In the genomic region with DNA sequence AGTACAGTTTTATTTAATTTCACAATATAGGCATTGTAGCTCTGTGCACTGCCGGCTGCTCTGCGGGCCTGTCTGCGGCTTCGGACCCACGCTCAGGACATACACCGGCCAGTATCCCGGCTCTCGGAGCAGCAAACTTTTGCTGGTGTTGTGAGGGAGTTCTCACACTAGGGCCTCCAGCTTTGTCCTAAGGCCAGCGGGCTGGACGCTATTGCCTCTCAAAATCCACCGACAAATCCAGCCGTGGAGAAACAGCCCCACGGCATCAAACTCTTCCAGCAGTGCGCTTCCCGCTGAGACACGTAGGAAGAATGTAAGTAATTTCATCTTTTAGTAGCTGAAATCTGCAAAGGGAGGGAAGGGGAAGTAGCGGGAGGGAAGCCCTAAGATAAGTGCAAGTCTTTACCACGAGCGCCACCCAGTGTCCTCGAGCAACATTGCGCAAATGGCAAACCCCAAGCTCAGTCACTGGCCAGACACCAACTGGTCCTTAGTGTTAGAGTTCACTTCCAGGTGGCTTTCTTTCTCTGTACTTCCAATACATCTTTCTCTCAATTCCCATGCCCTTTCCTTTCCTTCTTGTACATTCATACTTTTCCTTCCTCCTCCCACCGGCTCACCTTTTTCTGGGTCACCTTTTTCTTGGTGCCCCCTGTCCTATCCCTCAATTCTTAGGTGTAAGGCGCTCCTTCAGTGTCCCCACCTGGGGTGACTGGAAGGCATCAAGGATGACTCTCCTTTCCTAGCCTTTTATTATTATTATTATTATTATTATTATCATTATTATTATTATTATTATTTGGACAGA, we compare ENCODE assay signal across 8 cellular contexts. TPM values are rescaled to one million over a fixed set of nuclear protein-coding genes. Genes with fewer than 3 reads are reported as not detected.
DNase-seq lines count a peak whose midpoint lies in the region; ATAC-seq lines count a peak whose summit lies in the region.

No MANE protein-coding gene starts in this region.

- peaks cover 64% of the 10 kb centered on the region for H3K27me3 ChIP-seq in GM23248 (replicated peaks; ENCODE audit: insufficient read depth)

- WGBS in GM23248 (ENCODE audit: low coverage in 1 of 2, low lambda C conversion rate in 2 of 2, missing lambda C conversion rate in 2 of 2), 2 experiments = 5% methylated on average over 23 of the region's 23 CpGs

- H3K4me3 ChIP-seq in GM23248 = peak overlapping the region; percentile 71

- no peaks in the 10 kb centered on the region for H3K9me3 ChIP-seq in GM23248 (ENCODE audit: low read depth)

- intact Hi-C loops in left cardiac atrium (cut with DNase I) = loop anchor here (2.0 to 10.0 kb wide), 5 partner anchors 613 to 1113 kb away; no protein-coding TSS in a partner anchor

- peaks cover 34% of the 10 kb centered on the region for H3K4me1 Mint-ChIP-seq in activated naive CD8-positive, alpha-beta T cell treated with anti-CD3 and anti-CD28 coated beads, Interleukin-2, amount 50 U/mL, for 24 hours

- H4K20me1 ChIP-seq in GM23248 (ENCODE audit: insufficient read depth) = no peaks in the 10 kb centered on the region

- no peaks in the 10 kb centered on the region for H3K9me3 Mint-ChIP-seq in activated naive CD8-positive, alpha-beta T cell treated with anti-CD3 and anti-CD28 coated beads, Interleukin-2, amount 50 U/mL, for 24 hours

- no peak overlapping the region for H3K27ac Mint-ChIP-seq in activated naive CD8-positive, alpha-beta T cell treated with anti-CD3 and anti-CD28 coated beads, Interleukin-2, amount 50 U/mL, for 24 hours

- no peaks in the 10 kb centered on the region for H3K79me2 ChIP-seq in GM23248 (ENCODE audit: insufficient read depth)

- no peaks in the 10 kb centered on the region for H3K9me2 ChIP-seq in GM23248 (ENCODE audit: insufficient read depth)

- no peaks in the 10 kb centered on the region for H3K4me1 ChIP-seq in GM23248 (ENCODE audit: insufficient read depth)

- DNase-seq in ELR (ENCODE audit: low read depth) (peak; percentile 83), GM23248 (peak; percentile 90), LHCN-M2 (ENCODE audit: low read depth) (peak; percentile 81), SKM-1 treated with dmso at 0.1 percent for 144 hours (lab: John Stamatoyannopoulos, UW; ENCODE audit: unreplicated experiment) (peak; percentile 85), left cardiac atrium (peak; percentile 77), pulmonary artery endothelial cell (ENCODE audit: low read depth, low spot score) (peak; percentile 45)
- peak; percentile 72 for DNase-seq in activated naive CD8-positive, alpha-beta T cell treated with anti-CD3 and anti-CD28 coated beads, Interleukin-2, amount 50 U/mL, for 24 hours

- H3K27me3 Mint-ChIP-seq in activated naive CD8-positive, alpha-beta T cell treated with anti-CD3 and anti-CD28 coated beads, Interleukin-2, amount 50 U/mL, for 24 hours = peaks cover 65% of the 10 kb centered on the region

- H3K27ac ChIP-seq in GM23248 = no peak overlapping the region

- peak overlapping the region; percentile 75 for H3K4me3 Mint-ChIP-seq in activated naive CD8-positive, alpha-beta T cell treated with anti-CD3 and anti-CD28 coated beads, Interleukin-2, amount 50 U/mL, for 24 hours

- peak; percentile 59 for ATAC-seq in activated naive CD8-positive, alpha-beta T cell treated with anti-CD3 and anti-CD28 coated beads, Interleukin-2, amount 50 U/mL, for 24 hours
- ATAC-seq in left cardiac atrium (peak; percentile 79 to 91), GM18519 (IDR thresholded peaks at IDR 0.05; ENCODE audit: low FRiP score, unreplicated experiment) (no peak)

- no peaks in the 10 kb centered on the region for H3K36me3 Mint-ChIP-seq in activated naive CD8-positive, alpha-beta T cell treated with anti-CD3 and anti-CD28 coated beads, Interleukin-2, amount 50 U/mL, for 24 hours (ENCODE audit: low read depth)

- H2AFZ ChIP-seq in GM23248 = peak overlapping the region; percentile 80

- in situ Hi-C loops in GM23248 (cut with MboI) = loop anchor here (10.0 kb wide), 1 partner anchor 953 kb away; no protein-coding TSS in a partner anchor

- peak overlapping the region; percentile 96 for H3K4me2 ChIP-seq in GM23248 (ENCODE audit: unreplicated experiment)

- no peak overlapping the region for H3K9ac ChIP-seq in GM23248

- no peaks in the 10 kb centered on the region for H3K36me3 ChIP-seq in GM23248 (ENCODE audit: low read depth)

- no peaks in the 10 kb centered on the region for H3F3A ChIP-seq in GM23248 (ENCODE audit: insufficient read depth)

RNA-seq across cellular contexts. Expression of gene DLX5, which starts 3.0 kb away (rescaled TPM):
- not detected in 2 replicates for total RNA-seq in GM23248 (2014; rRNA removed; shearing (Covaris generic))
- not detected in 2 replicates for polyA plus RNA-seq in GM23248 (2016; fragmentation: Nextera tagmentation; extraction: Ambion mirVana)
- total RNA-seq in LHCN-M2 (2014; rRNA removed) (0.13 TPM in 1 of 2 replicates, not detected in the other), left cardiac atrium (under 1 TPM; 0.50 to 0.71 TPM), pulmonary artery endothelial cell (not detected in 2 replicates)
- 0.61 TPM for polyA plus RNA-seq in LHCN-M2 (2012)

RNA-seq across cellular contexts. Expression of gene DLX6, which starts 22.3 kb away (rescaled TPM):
- total RNA-seq in GM23248 (2014; rRNA removed; shearing (Covaris generic)) = not detected in 2 replicates
- not detected in 2 replicates for polyA plus RNA-seq in GM23248 (2016; fragmentation: Nextera tagmentation; extraction: Ambion mirVana)
- total RNA-seq in LHCN-M2 (2014; rRNA removed) = 0.06 TPM in 1 of 2 replicates, not detected in the other
- 0.11 TPM for polyA plus RNA-seq in LHCN-M2 (2012)
- total RNA-seq in left cardiac atrium = under 1 TPM in 1 of 2 donors, not detected in 1; 0.24 TPM
- not detected in 2 replicates for total RNA-seq in pulmonary artery endothelial cell
